15 cellular contexts compared by ENCODE assay signal in genomic region chr17:66276328-66276937, GRCh38. TPM values are rescaled to one million over a fixed set of nuclear protein-coding genes. Genes with fewer than 3 reads are reported as not detected.
DNase-seq lines count a peak whose midpoint lies in the region; ATAC-seq and TF ChIP-seq lines count a peak whose summit lies in the region.
"Had no signal": no experiment of that assay in that cellular context is flagged by ENCODE, and none has a peak within 500 bp of the region (broad histone marks: within the 10 kb centered on the region; RNA-seq: fewer than 3 reads in every experiment).

No MANE protein-coding gene starts in this region.

- CTCF ChIA-PET in GM10248 (lab: Yijun Ruan, JAX): interaction anchor here (1.9 kb wide), 1 partner anchor 11 kb away, joined by 4 read pairs; no protein-coding TSS in a partner anchor

- H3K4me1 ChIP-seq in hepatocyte (ENCODE audit: insufficient read depth): peaks cover 8% of the 10 kb centered on the region

- no peaks in the 10 kb centered on the region for H3K9me3 ChIP-seq in hepatocyte (ENCODE audit: low read depth)

- ATAC-seq in HG02938 (IDR thresholded peaks at IDR 0.05; ENCODE audit: unreplicated experiment): no peak
- ATAC-seq in HG02970 (IDR thresholded peaks at IDR 0.05; ENCODE audit: low FRiP score, unreplicated experiment): no peak

- POLR2A ChIA-PET in GM10248 (lab: Yijun Ruan, JAX): no interaction called here

- no peaks in the 10 kb centered on the region for H3K9me2 ChIP-seq in hepatocyte (replicated peaks; ENCODE audit: insufficient read depth)

- no peaks in the 10 kb centered on the region for H4K20me1 ChIP-seq in hepatocyte (ENCODE audit: insufficient read depth, poor library complexity, severe bottlenecking)

- no peak overlapping the region for H3K4me2 ChIP-seq in hepatocyte

- WGBS in hepatocyte (ENCODE audit: low lambda C conversion rate, missing lambda C conversion rate): 90% methylated on average over 3 of the region's 3 CpGs

- H3K4me3 ChIP-seq in hepatocyte: no peak overlapping the region

- TF ChIP-seq CTCF in 22Rv1 (IDR thresholded peaks at IDR 0.05) (no peak), hepatocyte (IDR thresholded peaks at IDR 0.05; ENCODE audit: poor library complexity) (no peak), GM10248 (IDR thresholded peaks at IDR 0.05; ENCODE audit: control extremely low read depth, extremely low read depth, low read depth, missing control alignments) (no peak)

- H3K79me2 ChIP-seq in hepatocyte: no peaks in the 10 kb centered on the region

- DNase-seq in HT1080 (ENCODE audit: low read depth) (peak; percentile 27), amniotic epithelial cell (ENCODE audit: low read depth) (peak; percentile 94), hepatocyte (ENCODE audit: low spot score) (no peak), H4 (ENCODE audit: low spot score) (no peak), GM10248 (ENCODE audit: extremely low spot score) (no peak)
- DNase-seq: activated CD8-positive, alpha-beta memory T cell treated with anti-CD3 and anti-CD28 coated beads, Interleukin-2, amount 50 U/mL, for 48 hours; cortex of kidney; DMS153; NCI-H2081; SIG-M5 had no signal

- H3K36me3 ChIP-seq in hepatocyte (replicated peaks; ENCODE audit: insufficient read depth, low read depth): no peaks in the 10 kb centered on the region

- no peak overlapping the region for H2AFZ ChIP-seq in hepatocyte

- no peaks in the 10 kb centered on the region for H3K27me3 ChIP-seq in hepatocyte

- H3K27ac ChIP-seq in 22Rv1: peak overlapping the region; percentile 26; the same call in 1 of the 2 replicates
- peak overlapping the region; percentile 45 for H3K27ac ChIP-seq in hepatocyte

RNA-seq across cellular contexts. Expression of gene PRKCA, which starts 26.0 kb away (rescaled TPM):
- total RNA-seq in HT1080 (2014; rRNA removed; shearing (Covaris generic)): 16.2 and 24.1 TPM in 2 replicates
- 33.0 and 42.6 TPM in 2 replicates for polyA plus RNA-seq in HT1080 (2015; cell fraction: cytosol; rRNA removed)
- polyA plus RNA-seq in HT1080 (2015; cell fraction: nucleus; rRNA removed): 51.4 and 59.1 TPM in 2 replicates
- total RNA-seq in hepatocyte: 16.7 and 18.5 TPM in 2 replicates
- 5.9 and 7.3 TPM in 2 replicates for polyA plus RNA-seq in hepatocyte
- 10.1 and 12.7 TPM in 2 replicates for total RNA-seq in H4 (2014; rRNA removed; shearing (Covaris generic))

RNA-seq across cellular contexts. Expression of gene APOH, which starts 47.2 kb away (rescaled TPM):
- total RNA-seq in HT1080 (2014; rRNA removed; shearing (Covaris generic)): not detected in 2 replicates
- polyA plus RNA-seq in HT1080 (2015; cell fraction: cytosol; rRNA removed): not detected in 2 replicates
- polyA plus RNA-seq in HT1080 (2015; cell fraction: nucleus; rRNA removed): not detected in 2 replicates
- 449 and 502 TPM in 2 replicates for total RNA-seq in hepatocyte
- polyA plus RNA-seq in hepatocyte: 202 and 374 TPM in 2 replicates
- not detected in 2 replicates for total RNA-seq in H4 (2014; rRNA removed; shearing (Covaris generic))
- total RNA-seq: activated naive CD4-positive, alpha-beta T cell treated with anti-CD3 and anti-CD28 coated beads, Interleukin-2, amount 50 U/mL, for 72 hours; lung microvascular endothelial cell had no signal

Comparison
In these comparisons a context has a peak if more than half of its experiments do, and no peak if none do; other contexts are left out.
1. DNase-seq: peak in HT1080 (single experiment) and amniotic epithelial cell (single experiment); none in hepatocyte (single experiment), H4 (single experiment) and GM10248 (single experiment).
2. RNA of gene APOH, which starts 47.2 kb away (total RNA-seq): 449 to 502 TPM in hepatocyte; not detected in HT1080 and not detected in H4; every median in the first group is over 100 times any median in the second.